In genomic region chr1:245166471-245166885, GRCh38 we compare ENCODE assay signal across 11 cellular contexts. TPM values are rescaled to one million over a fixed set of nuclear protein-coding genes. Genes with fewer than 3 reads are reported as not detected.
DNase-seq lines count a peak whose midpoint lies in the region; ATAC-seq and TF ChIP-seq lines count a peak whose summit lies in the region.
"Had no signal": no experiment of that assay in that cellular context is flagged by ENCODE, and none has a peak within 500 bp of the region (broad histone marks: within the 10 kb centered on the region; RNA-seq: fewer than 3 reads in every experiment).

No MANE protein-coding gene starts in this region.

- TF ChIP-seq CTCF in left ventricle myocardium inferior (IDR thresholded peaks at IDR 0.05; ENCODE audit: borderline replicate concordance) (no peak), lower lobe of right lung (IDR thresholded peaks at IDR 0.05) (no peak), Caco-2 (IDR thresholded peaks at IDR 0.05; ENCODE audit: insufficient read depth in 1 of 2, low read depth in 1 of 2, low read length in 1 of 2, severe bottlenecking in 1 of 2, unreplicated experiment in 1 of 2) (no peak)

- no peak for ATAC-seq in left ventricle myocardium superior
- ATAC-seq in lower lobe of right lung, result no peak
- ATAC-seq in GM21529 (IDR thresholded peaks at IDR 0.05; ENCODE audit: unreplicated experiment), result no peak
- no peak for ATAC-seq in activated CD4-positive, CD25-positive, alpha-beta regulatory T cell treated with anti-CD3 and anti-CD28 coated beads, Interleukin-2, amount 50 U/mL, for 24 hours

- DNase-seq in left ventricle myocardium inferior, result no peak
- no peak for DNase-seq in left ventricle myocardium superior
- DNase-seq in dermis blood vessel endothelial cell, result peak; percentile 12
- DNase-seq in lower lobe of right lung, result no peak
- DNase-seq in Caco-2, result no peak
- DNase-seq: AML-193, NCI-H187 treated with DMSO at 0.1 percent for 48 hours, OCI-M1 had no signal

- 9% methylated on average over 10 of the region's 10 CpGs for WGBS in urinary bladder

- H3K36me3 ChIP-seq in left ventricle myocardium inferior (no peaks in the 10 kb centered on the region), lower lobe of right lung (no peaks in the 10 kb centered on the region), urinary bladder (ENCODE audit: insufficient read depth) (no peaks in the 10 kb centered on the region), Caco-2 (ENCODE audit: control insufficient read depth, insufficient read depth, low read length) (no peaks in the 10 kb centered on the region)

- H3K4me1 Mint-ChIP-seq in Caco-2 (ENCODE audit: low read depth, unreplicated experiment), result no peaks in the 10 kb centered on the region

- no TSS peak for BruUV-seq in Caco-2 (replicated peaks; lab: Mats Ljungman, UMichigan)

- peaks cover 12% of the 10 kb centered on the region for H3K4me1 ChIP-seq in left ventricle myocardium inferior
- H3K4me1 ChIP-seq in lower lobe of right lung, result no peaks in the 10 kb centered on the region
- no peaks in the 10 kb centered on the region for H3K4me1 ChIP-seq in urinary bladder (ENCODE audit: insufficient read depth)
- H3K4me1 ChIP-seq in Caco-2, result no peaks in the 10 kb centered on the region

- peaks cover 59% of the 10 kb centered on the region for H3K27me3 ChIP-seq in left ventricle myocardium inferior (ENCODE audit: low read depth)
- H3K27me3 ChIP-seq in lower lobe of right lung (ENCODE audit: low read depth), result no peaks in the 10 kb centered on the region
- H3K27me3 ChIP-seq in Caco-2 (replicated peaks; ENCODE audit: control insufficient read depth, insufficient read depth, low read length), result no peaks in the 10 kb centered on the region

- no peaks in the 10 kb centered on the region for H3K36me3 Mint-ChIP-seq in Caco-2 (ENCODE audit: insufficient read depth, unreplicated experiment)

- no peak overlapping the region for H3K4me3 Mint-ChIP-seq in Caco-2 (ENCODE audit: unreplicated experiment)

- intact Hi-C loops in left ventricle myocardium inferior (cut with micrococcal nuclease) (no loop called here), left ventricle myocardium superior (cut with micrococcal nuclease) (no loop called here), lower lobe of right lung (cut with DNase I) (no loop called here), Caco-2 (cut with micrococcal nuclease; ENCODE audit: unreplicated experiment) (no loop called here)

- H3K4me3 ChIP-seq in left ventricle myocardium inferior (peak overlapping the region; percentile 43), lower lobe of right lung (peak overlapping the region; percentile 37), urinary bladder (ENCODE audit: low read depth, low read length) (peak overlapping the region; percentile 30), Caco-2 (ENCODE audit: low read depth, low read length) (no peak overlapping the region)

- H3K27ac Mint-ChIP-seq in Caco-2 (ENCODE audit: unreplicated experiment), result no peak overlapping the region

- no peaks in the 10 kb centered on the region for H3K27me3 Mint-ChIP-seq in Caco-2 (ENCODE audit: insufficient read depth, unreplicated experiment)

- POLR2A ChIA-PET in Caco-2 (lab: Charles Lee), result no interaction called here

- CTCF ChIA-PET in Caco-2 (lab: Charles Lee), result no interaction called here

- H3K9me3 Mint-ChIP-seq in Caco-2 (ENCODE audit: unreplicated experiment), result no peaks in the 10 kb centered on the region

- H3K27ac ChIP-seq in left ventricle myocardium inferior (replicated peaks), result no peak overlapping the region
- no peak overlapping the region for H3K27ac ChIP-seq in lower lobe of right lung
- H3K27ac ChIP-seq in urinary bladder (ENCODE audit: low read depth), result no peak overlapping the region

- H3K9me3 ChIP-seq in left ventricle myocardium inferior (replicated peaks) (no peaks in the 10 kb centered on the region), lower lobe of right lung (no peaks in the 10 kb centered on the region), Caco-2 (no peaks in the 10 kb centered on the region)

RNA-seq across cellular contexts. Expression of gene KIF26B, which starts 11.7 kb away (rescaled TPM):
- total RNA-seq in left ventricle myocardium inferior, result 3.5 TPM
- 3.1 TPM for total RNA-seq in left ventricle myocardium superior
- total RNA-seq in dermis blood vessel endothelial cell, result 1.0 and 1.5 TPM in 2 replicates
- 1.2 TPM for total RNA-seq in lower lobe of right lung
- total RNA-seq in urinary bladder, result 12.2 TPM
- polyA plus RNA-seq in urinary bladder, result 0.62 TPM
- 4.9 and 6.2 TPM in 2 replicates for total RNA-seq in Caco-2 (2022)
